8 cellular contexts compared by ENCODE assay signal in genomic region chr15:40770147-40770721, GRCh38. TPM values are rescaled to one million over a fixed set of nuclear protein-coding genes. Genes with fewer than 3 reads are reported as not detected.
DNase-seq lines count a peak whose midpoint lies in the region; ATAC-seq, FAIRE-seq and TF ChIP-seq lines count a peak whose summit lies in the region.

No MANE protein-coding gene starts in this region.

- POLR2A ChIA-PET in HCT116 (lab: Charles Lee) = interaction anchor here (1.6 kb wide), 1 partner anchor 76 kb away, joined by 4 read pairs; the partner anchor contains the start of gene RAD51

- H2AFZ ChIP-seq in HCT116 (ENCODE audit: low read depth, low read length, poor library complexity, severe bottlenecking) (no peak overlapping the region), astrocyte (ENCODE audit: low read depth, low read length) (no peak overlapping the region)

- peaks cover 12% of the 10 kb centered on the region for H3K36me3 Mint-ChIP-seq in astrocyte (ENCODE audit: low read depth, unreplicated experiment)

- H3K79me2 ChIP-seq in HCT116 (ENCODE audit: insufficient read depth, low read length) (no peaks in the 10 kb centered on the region), astrocyte (ENCODE audit: insufficient read depth, low read length) (no peaks in the 10 kb centered on the region)

- FAIRE-seq in astrocyte (lab: Jason Lieb, UNC) = no peak

- no peak for TF ChIP-seq CTCF in HCT116 (IDR thresholded peaks at IDR 0.05 in 2 of 3, conservative IDR thresholded peaks at IDR 0.05 in 1 of 3; ENCODE audit: borderline replicate concordance in 1 of 3, insufficient read depth in 1 of 3, low read depth in 2 of 3, low read length in 2 of 3)
- no peak for TF ChIP-seq CTCF in astrocyte (IDR thresholded peaks at IDR 0.05; ENCODE audit: insufficient read depth, low read depth, low read length)

- no peak overlapping the region for H3K4me3 Mint-ChIP-seq in astrocyte (ENCODE audit: unreplicated experiment)

- H3K4me3 ChIP-seq in HCT116 (replicated peaks in 1 of 2; ENCODE audit: low read depth in 1 of 2, low read length in 2 of 2) (no peak overlapping the region), astrocyte (ENCODE audit: insufficient read depth, low read depth, low read length) (no peak overlapping the region), mucosa of rectum (ENCODE audit: low read length in 2 of 2) (peak overlapping the region in 1 of 2 donors; percentile 30)

- H3K4me1 ChIP-seq in HCT116 (ENCODE audit: control insufficient read depth in 1 of 2, insufficient read depth in 2 of 2, low read length in 2 of 2) = peaks cover 10 to 48% of the 10 kb centered on the region in 2 experiments; a peak in 3 of 4 replicates
- H3K4me1 ChIP-seq in astrocyte (ENCODE audit: insufficient read depth, low read length) = peaks cover 45% of the 10 kb centered on the region
- H3K4me1 ChIP-seq in mucosa of rectum (ENCODE audit: control insufficient read depth in 2 of 2, insufficient read depth in 2 of 2, low read length in 2 of 2) = peaks cover 32 to 42% of the 10 kb centered on the region in 2 donors

- CTCF ChIA-PET in HCT116 (lab: Charles Lee) = interaction anchor here (1.2 kb wide), 1 partner anchor 122 kb away, joined by 3 read pairs; no protein-coding TSS in a partner anchor

- H3K36me3 ChIP-seq in HCT116 (ENCODE audit: control insufficient read depth in 1 of 2, insufficient read depth in 2 of 2, low read length in 2 of 2) (peaks cover 0 to 9% of the 10 kb centered on the region in 2 experiments; a peak in 2 of 4 replicates), astrocyte (ENCODE audit: insufficient read depth, low read length) (peaks cover 5% of the 10 kb centered on the region), mucosa of rectum (ENCODE audit: control insufficient read depth in 2 of 2, insufficient read depth in 2 of 2, low read length in 2 of 2) (peaks cover 24 to 25% of the 10 kb centered on the region in 2 donors)

- H3K27me3 Mint-ChIP-seq in astrocyte (ENCODE audit: low read depth, unreplicated experiment) = no peaks in the 10 kb centered on the region

- H3K27ac Mint-ChIP-seq in astrocyte (ENCODE audit: unreplicated experiment) = no peak overlapping the region

- peaks cover 18% of the 10 kb centered on the region for H3K4me1 Mint-ChIP-seq in astrocyte (ENCODE audit: low read depth, unreplicated experiment)

- no peaks in the 10 kb centered on the region for H3K9me3 ChIP-seq in HCT116 (ENCODE audit: control insufficient read depth in 1 of 2, insufficient read depth in 1 of 2, low read depth in 1 of 2, low read length in 2 of 2)
- no peaks in the 10 kb centered on the region for H3K9me3 ChIP-seq in astrocyte (ENCODE audit: insufficient read depth, low read depth, low read length)
- H3K9me3 ChIP-seq in mucosa of rectum (ENCODE audit: control insufficient read depth in 2 of 2, low read length in 2 of 2) = no peaks in the 10 kb centered on the region

- intact Hi-C loops in HCT116 (cut with micrococcal nuclease) = no loop called here

- DNase-seq in COR-L47 (lab: John Stamatoyannopoulos, UW) (peak; percentile 50), HCT116 (ENCODE audit: low read depth, low spot score) (no peak), astrocyte (ENCODE audit: low read depth) (no peak), HPDE6-E6E7 (ENCODE audit: extremely low spot score) (no peak), GOT3 (lab: John Stamatoyannopoulos, UW) (no peak)

- H3K27me3 ChIP-seq in HCT116 (ENCODE audit: insufficient read depth, low read length) = no peaks in the 10 kb centered on the region
- H3K27me3 ChIP-seq in astrocyte (ENCODE audit: insufficient read depth, low read length) = no peaks in the 10 kb centered on the region
- H3K27me3 ChIP-seq in mucosa of rectum (ENCODE audit: control insufficient read depth in 2 of 2, insufficient read depth in 2 of 2, low read length in 2 of 2) = no peaks in the 10 kb centered on the region

- BruUV-seq in HCT116 (replicated peaks; lab: Mats Ljungman, UMichigan) = no TSS peak

- ATAC-seq in HCT116 = no peak
- no peak for ATAC-seq in HG02981 (IDR thresholded peaks at IDR 0.05; ENCODE audit: unreplicated experiment)
- no peak for ATAC-seq in HG02798 (IDR thresholded peaks at IDR 0.05; ENCODE audit: poor library complexity, unreplicated experiment)

- H3K4me2 ChIP-seq in HCT116 (ENCODE audit: low read length) = peak overlapping the region; percentile 52
- H3K4me2 ChIP-seq in astrocyte (ENCODE audit: low read length) = peak overlapping the region; percentile 71

- H3K27ac ChIP-seq in HCT116 (ENCODE audit: low read depth, low read length) (peak overlapping the region; percentile 49), astrocyte (ENCODE audit: low read depth, low read length) (no peak overlapping the region), mucosa of rectum (ENCODE audit: low read depth in 2 of 2, low read length in 2 of 2) (peak overlapping the region; percentile 86 to 89)

- H3K9me3 Mint-ChIP-seq in astrocyte (ENCODE audit: unreplicated experiment) = no peaks in the 10 kb centered on the region

- no peak for TF ChIP-seq RAD21 in HCT116 (IDR thresholded peaks at IDR 0.05; ENCODE audit: low read depth)

- H3K9ac ChIP-seq in HCT116 (ENCODE audit: low read length) = peak overlapping the region; percentile 35
- H3K9ac ChIP-seq in astrocyte (ENCODE audit: low read length) = peak overlapping the region; percentile 24
- peak overlapping the region; percentile 47 to 59 for H3K9ac ChIP-seq in mucosa of rectum (ENCODE audit: low read depth in 1 of 2, low read length in 2 of 2)

- H4K20me1 ChIP-seq in HCT116 (ENCODE audit: insufficient read depth) = no peaks in the 10 kb centered on the region
- H4K20me1 ChIP-seq in astrocyte (ENCODE audit: insufficient read depth, low read length) = peaks cover 40% of the 10 kb centered on the region

- H3K9me2 ChIP-seq in HCT116 (ENCODE audit: insufficient read depth) = no peaks in the 10 kb centered on the region

- RAD21 ChIA-PET in HCT116 (lab: Charles Lee; ENCODE audit: low non-redundant PET in 1 of 2, low total read pairs in 2 of 2, uncharacterized antibody in 2 of 2, unreplicated experiment in 2 of 2) = no interaction called here

- no peak for TF ChIP-seq POLR2A in HCT116 (IDR thresholded peaks at IDR 0.05; ENCODE audit: borderline replicate concordance, extremely low read depth, insufficient read depth, insufficient read length)

TF ChIP-seq in HCT116, 20 proteins besides CTCF, POLR2A, EP300 and RAD21:
- no peak for TF ChIP-seq EZH2 (IDR thresholded peaks at IDR 0.05)
- TF ChIP-seq, protein P1, sequence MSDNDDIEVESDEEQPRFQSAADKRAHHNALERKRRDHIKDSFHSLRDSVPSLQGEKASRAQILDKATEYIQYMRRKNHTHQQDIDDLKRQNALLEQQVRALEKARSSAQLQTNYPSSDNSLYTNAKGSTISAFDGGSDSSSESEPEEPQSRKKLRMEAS (IDR thresholded peaks at IDR 0.05) = no peak
- no peak for TF ChIP-seq SIN3A (IDR thresholded peaks at IDR 0.05; ENCODE audit: low read depth)
- TF ChIP-seq CEBPB (IDR thresholded peaks at IDR 0.05; ENCODE audit: low read depth) = no peak
- no peak for TF ChIP-seq EZH2phosphoT487 (IDR thresholded peaks at IDR 0.05; ENCODE audit: borderline replicate concordance)
- TF ChIP-seq CBX3 (IDR thresholded peaks at IDR 0.05; ENCODE audit: low read depth) = no peak
- no peak for TF ChIP-seq YY1 (IDR thresholded peaks at IDR 0.05; ENCODE audit: extremely low read depth, insufficient replicate concordance, low read depth, low read length)
- TF ChIP-seq TCF7L2 (IDR thresholded peaks at IDR 0.05; ENCODE audit: borderline replicate concordance, extremely low read depth, insufficient read depth, insufficient read length) = no peak
- TF ChIP-seq POLR2AphosphoS5 (IDR thresholded peaks at IDR 0.05; ENCODE audit: low read depth, low read length) = no peak
- TF ChIP-seq ELF1 (IDR thresholded peaks at IDR 0.05; ENCODE audit: borderline replicate concordance, low read depth) = no peak
- TF ChIP-seq JUND (IDR thresholded peaks at IDR 0.05) = no peak

RNA-seq across cellular contexts. Expression of gene C15orf62, which starts 0.5 kb away (rescaled TPM):
- 0.10 TPM for total RNA-seq in HCT116 (2021; ENCODE audit: unreplicated experiment)
- 0.69 and 0.74 TPM in 2 replicates for polyA plus RNA-seq in HCT116 (2012)
- total RNA-seq in astrocyte = 0.19 TPM in 1 of 2 replicates, not detected in the other

RNA-seq across cellular contexts. Expression of gene GCHFR, which starts 6.4 kb away (rescaled TPM):
- total RNA-seq in HCT116 (2021; ENCODE audit: unreplicated experiment) (1.5 TPM), astrocyte (6.4 and 7.3 TPM in 2 replicates)
- polyA plus RNA-seq in HCT116 (2012) = 0.95 and 1.5 TPM in 2 replicates

RNA-seq across cellular contexts. Expression of gene RMDN3, which starts 15.2 kb away (rescaled TPM):
- 21.5 TPM for total RNA-seq in HCT116 (2021; ENCODE audit: unreplicated experiment)
- polyA plus RNA-seq in HCT116 (2012) = 14.1 and 16.4 TPM in 2 replicates
- total RNA-seq in astrocyte = 32.0 and 32.6 TPM in 2 replicates

RNA-seq across cellular contexts. Expression of gene ZFYVE19, which starts 36.7 kb away (rescaled TPM):
- total RNA-seq in HCT116 (2021; ENCODE audit: unreplicated experiment) (29.1 TPM), astrocyte (13.0 and 13.2 TPM in 2 replicates)
- 36.0 and 37.7 TPM in 2 replicates for polyA plus RNA-seq in HCT116 (2012)

RNA-seq across cellular contexts. Expression of gene DNAJC17, which starts 37.0 kb away (rescaled TPM):
- total RNA-seq in HCT116 (2021; ENCODE audit: unreplicated experiment) = 36.1 TPM
- 37.1 and 40.5 TPM in 2 replicates for polyA plus RNA-seq in HCT116 (2012)
- 21.0 and 27.2 TPM in 2 replicates for total RNA-seq in astrocyte
